8 cellular contexts compared by ENCODE assay signal in genomic region chr22:50532824-50533344, GRCh38. TPM values are rescaled to one million over a fixed set of nuclear protein-coding genes. Genes with fewer than 3 reads are reported as not detected.
DNase-seq lines count a peak whose midpoint lies in the region; ATAC-seq, FAIRE-seq and TF ChIP-seq lines count a peak whose summit lies in the region.

No MANE protein-coding gene starts in this region.

- TF ChIP-seq CTCF in heart left ventricle (IDR thresholded peaks at IDR 0.05) (no peak), astrocyte (IDR thresholded peaks at IDR 0.05; ENCODE audit: insufficient read depth, low read depth, low read length) (no peak)

- FAIRE-seq in astrocyte (lab: Jason Lieb, UNC) = no peak

- H3K9ac ChIP-seq in astrocyte (ENCODE audit: low read length) (no peak overlapping the region), mucosa of stomach (ENCODE audit: low read length) (peak overlapping the region; percentile 99)

- peaks cover 2% of the 10 kb centered on the region for H3K36me3 Mint-ChIP-seq in astrocyte (ENCODE audit: low read depth, unreplicated experiment)

- ATAC-seq in heart left ventricle (no peak), Right ventricle myocardium inferior (no peak), GM19035 (IDR thresholded peaks at IDR 0.05; ENCODE audit: unreplicated experiment) (no peak)

- peak overlapping the region; percentile 69 for H3K27ac Mint-ChIP-seq in astrocyte (ENCODE audit: unreplicated experiment)

- intact Hi-C loops in heart left ventricle (cut with DNase I) = no loop called here
- intact Hi-C loops in Right ventricle myocardium inferior (cut with DNase I) = no loop called here

- H3K27ac ChIP-seq in heart left ventricle = peak overlapping the region; percentile 78 to 98 (median 94)
- H3K27ac ChIP-seq in astrocyte (ENCODE audit: low read depth, low read length) = no peak overlapping the region

- H3K9me3 Mint-ChIP-seq in astrocyte (ENCODE audit: unreplicated experiment) = peaks cover 4% of the 10 kb centered on the region

- peaks cover 12% of the 10 kb centered on the region for H3K27me3 Mint-ChIP-seq in astrocyte (ENCODE audit: low read depth, unreplicated experiment)

- H3K4me1 Mint-ChIP-seq in astrocyte (ENCODE audit: low read depth, unreplicated experiment) = no peaks in the 10 kb centered on the region

- H3K4me3 ChIP-seq in heart left ventricle (peak overlapping the region in 8 of 12 donors; percentile 60 to 89 (median 81)), astrocyte (ENCODE audit: insufficient read depth, low read depth, low read length) (no peak overlapping the region), mucosa of stomach (ENCODE audit: low read length) (no peak overlapping the region), HAP-1 (no peak overlapping the region)

- DNase-seq in heart left ventricle (peak in 2 of 5 donors; percentile 17 to 22), Right ventricle myocardium inferior (ENCODE audit: missing footprints) (no peak), astrocyte (ENCODE audit: low read depth) (no peak), GF-D8 (lab: John Stamatoyannopoulos, UW) (no peak), HAP-1 (ENCODE audit: low spot score in 2 of 2) (no peak), NCI-H1417 (lab: John Stamatoyannopoulos, UW) (no peak)

- H3K79me2 ChIP-seq in astrocyte (ENCODE audit: insufficient read depth, low read length) = no peaks in the 10 kb centered on the region

- H2AFZ ChIP-seq in astrocyte (ENCODE audit: low read depth, low read length) = no peak overlapping the region

- peak overlapping the region; percentile 76 for H3K4me3 Mint-ChIP-seq in astrocyte (ENCODE audit: unreplicated experiment)

- H4K20me1 ChIP-seq in astrocyte (ENCODE audit: insufficient read depth, low read length) = peaks cover 12% of the 10 kb centered on the region

- in situ Hi-C loops in HAP-1 (cut with MboI; ENCODE audit: low sequenced_read_pairs) = no loop called here

- H3K36me3 ChIP-seq in heart left ventricle (peaks cover 0 to 16% (median 0%) of the 10 kb centered on the region in 9 donors), astrocyte (ENCODE audit: insufficient read depth, low read length) (no peaks in the 10 kb centered on the region), mucosa of stomach (ENCODE audit: control insufficient read depth, insufficient read depth, low read length) (no peaks in the 10 kb centered on the region), HAP-1 (replicated peaks) (no peaks in the 10 kb centered on the region)

- no peaks in the 10 kb centered on the region for H3K9me3 ChIP-seq in heart left ventricle
- H3K9me3 ChIP-seq in astrocyte (ENCODE audit: insufficient read depth, low read depth, low read length) = no peaks in the 10 kb centered on the region
- H3K9me3 ChIP-seq in mucosa of stomach (ENCODE audit: control insufficient read depth, low read length) = no peaks in the 10 kb centered on the region
- H3K9me3 ChIP-seq in HAP-1 = no peaks in the 10 kb centered on the region

- TF ChIP-seq POLR2A in heart left ventricle (IDR thresholded peaks at IDR 0.05) = no peak

- H3K27me3 ChIP-seq in heart left ventricle (peaks cover 0 to 63% (median 6%) of the 10 kb centered on the region in 9 donors), astrocyte (ENCODE audit: insufficient read depth, low read length) (peaks cover 33% of the 10 kb centered on the region), mucosa of stomach (ENCODE audit: control insufficient read depth, insufficient read depth, low read length) (no peaks in the 10 kb centered on the region), HAP-1 (ENCODE audit: low read depth) (no peaks in the 10 kb centered on the region)

- H3K4me1 ChIP-seq in heart left ventricle = peaks cover 0 to 72% (median 20%) of the 10 kb centered on the region in 12 donors
- peaks cover 11% of the 10 kb centered on the region for H3K4me1 ChIP-seq in astrocyte (ENCODE audit: insufficient read depth, low read length)
- H3K4me1 ChIP-seq in mucosa of stomach (ENCODE audit: control insufficient read depth, insufficient read depth, low read length) = peaks cover 37% of the 10 kb centered on the region
- peaks cover 9% of the 10 kb centered on the region for H3K4me1 ChIP-seq in HAP-1

- no peak overlapping the region for H3K4me2 ChIP-seq in astrocyte (ENCODE audit: low read length)

- WGBS in heart left ventricle, 4 donors = 76 to 82% (median 79%) methylated on average over 6 of the region's 6 CpGs

RNA-seq across cellular contexts. Expression of gene TYMP, which starts 3.1 kb away (rescaled TPM):
- total RNA-seq in heart left ventricle (100 to 1,000 TPM in 1 of 9 donors, 10 to 100 TPM in 6, 1 to 10 TPM in 2; 8.3 to 198 (median 21.7) TPM), Right ventricle myocardium inferior (15.5 TPM), astrocyte (3.3 and 3.7 TPM in 2 replicates)
- 10 to 100 TPM; 11.8 to 45.1 TPM for polyA plus RNA-seq in heart left ventricle

RNA-seq across cellular contexts. Expression of gene SCO2, which starts 7.5 kb away (rescaled TPM):
- total RNA-seq in heart left ventricle = 1 to 10 TPM in 2 of 9 donors, under 1 TPM in 2, not detected in 5; 0.67 to 2.6 (median 0.94) TPM
- polyA plus RNA-seq in heart left ventricle = 1 to 10 TPM in 1 of 2 donors, not detected in 1; 2.0 TPM
- not detected for total RNA-seq in Right ventricle myocardium inferior
- 1.8 and 5.5 TPM in 2 replicates for total RNA-seq in astrocyte

RNA-seq across cellular contexts. Expression of gene KLHDC7B, which starts 12.8 kb away (rescaled TPM):
- 1 to 10 TPM in 1 of 9 donors, under 1 TPM in 3, not detected in 5; 0.08 to 1.3 (median 0.14) TPM for total RNA-seq in heart left ventricle
- under 1 TPM in 1 of 2 donors, not detected in 1; 0.08 TPM for polyA plus RNA-seq in heart left ventricle
- not detected for total RNA-seq in Right ventricle myocardium inferior
- total RNA-seq in astrocyte = 0.32 and 1.9 TPM in 2 replicates

RNA-seq across cellular contexts. Expression of gene NCAPH2, which starts 24.9 kb away (rescaled TPM):
- 10 to 100 TPM; 24.7 to 34.5 (median 27.9) TPM for total RNA-seq in heart left ventricle
- polyA plus RNA-seq in heart left ventricle = 10 to 100 TPM; 33.9 to 43.3 TPM
- 26.7 TPM for total RNA-seq in Right ventricle myocardium inferior
- 25.6 and 27.2 TPM in 2 replicates for total RNA-seq in astrocyte

RNA-seq across cellular contexts. Expression of gene LMF2, which starts 25.4 kb away (rescaled TPM):
- 10 to 100 TPM; 20.9 to 46.5 (median 32.1) TPM for total RNA-seq in heart left ventricle
- 10 to 100 TPM; 22.6 to 34.8 TPM for polyA plus RNA-seq in heart left ventricle
- total RNA-seq in Right ventricle myocardium inferior = 24.9 TPM
- total RNA-seq in astrocyte = 93.2 and 111 TPM in 2 replicates

Comparison
In these comparisons a context has a peak if more than half of its experiments do, and no peak if none do; other contexts are left out.
1. H3K4me3 ChIP-seq: peak in heart left ventricle (8 of 12); none in astrocyte (single experiment), mucosa of stomach (single experiment) and HAP-1 (single experiment).